ENCODE assay signal across 10 cellular contexts in the genomic region with DNA sequence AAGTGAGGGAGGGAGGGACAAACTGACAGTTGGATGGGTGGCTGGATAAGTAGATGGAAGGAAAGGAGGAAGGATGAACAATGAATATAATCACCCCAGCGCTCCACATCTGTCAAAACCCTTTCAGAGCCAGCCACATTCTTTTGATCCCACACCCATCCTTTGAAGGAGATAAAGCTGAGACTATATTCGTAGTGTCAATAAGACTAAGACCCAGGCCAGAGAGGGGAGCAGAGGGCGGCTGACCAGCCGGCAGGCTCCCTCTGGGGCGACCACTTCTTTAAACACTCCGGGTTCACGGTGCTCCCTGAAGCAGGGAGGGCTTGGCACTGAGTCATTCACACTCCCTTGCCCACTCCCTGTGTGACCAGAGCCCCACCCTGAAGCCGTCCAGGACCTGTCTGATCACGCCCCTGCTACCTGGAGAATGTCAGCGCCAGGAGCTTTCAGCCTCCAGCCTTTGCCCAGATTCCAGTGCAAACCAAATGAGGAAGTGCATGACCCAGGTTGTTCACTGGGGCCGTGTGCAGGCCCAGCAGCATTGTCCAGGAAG. TPM values are rescaled to one million over a fixed set of nuclear protein-coding genes. Genes with fewer than 3 reads are reported as not detected.
DNase-seq lines count a peak whose midpoint lies in the region; ATAC-seq, FAIRE-seq and TF ChIP-seq lines count a peak whose summit lies in the region.
"Had no signal": no experiment of that assay in that cellular context is flagged by ENCODE, and none has a peak within 500 bp of the region (broad histone marks: within the 10 kb centered on the region; RNA-seq: fewer than 3 reads in every experiment).

No MANE protein-coding gene starts in this region.

- H3K36me3 ChIP-seq in cardiac muscle cell (no peaks in the 10 kb centered on the region), K562 (ENCODE audit: control insufficient read depth, insufficient read depth, low read length) (no peaks in the 10 kb centered on the region), left lung (no peaks in the 10 kb centered on the region)
- H3K36me3 ChIP-seq: gastrocnemius medialis had no signal

- H3K9ac ChIP-seq in K562 (ENCODE audit: insufficient read depth in 1 of 2, low read depth in 2 of 2, low read length in 2 of 2), result peak overlapping the region in 1 of 2 experiments; percentile 53; a peak in 1 of 4 replicates

- TF ChIP-seq POLR2A in K562 (conservative IDR thresholded peaks at IDR 0.05), result no peak

- POLR2A ChIA-PET in K562 (lab: Yijun Ruan, JAX), result interaction anchor here (0.8 to 1.3 kb wide), 2 partner anchors 9 to 10 kb away, joined by 3 read pairs; no protein-coding TSS in a partner anchor

- no peak overlapping the region for H3K4me3 ChIP-seq in cardiac muscle cell
- no peak overlapping the region for H3K4me3 ChIP-seq in K562
- H3K4me3 ChIP-seq in left lung, result no peak overlapping the region
- H3K4me3 ChIP-seq: gastrocnemius medialis had no signal

- H3K27me3 ChIP-seq in cardiac muscle cell (no peaks in the 10 kb centered on the region), K562 (ENCODE audit: control insufficient read depth in 2 of 2, insufficient read depth in 2 of 2, low read length in 2 of 2) (peaks cover 0 to 20% of the 10 kb centered on the region in 2 experiments; a peak in 2 of 5 replicates), left lung (no peaks in the 10 kb centered on the region)
- H3K27me3 ChIP-seq: gastrocnemius medialis had no signal

- H3K27ac ChIP-seq in cardiac muscle cell (peak overlapping the region; percentile 73), K562 (ENCODE audit: extremely low read depth, low read depth, low read length) (no peak overlapping the region; the same call in 2 of the 3 replicates), left lung (no peak overlapping the region)
- H3K27ac ChIP-seq: gastrocnemius medialis had no signal

- ATAC-seq in left ventricle myocardium superior (no peak), K562 (peak; percentile 50), left lung (peak; percentile 72), HG02571 (IDR thresholded peaks at IDR 0.05; ENCODE audit: unreplicated experiment) (no peak)
- ATAC-seq: gastrocnemius medialis, WTC11 had no signal

- in situ Hi-C loops in K562 (cut with MboI), result no loop called here

- H3K9me3 ChIP-seq in cardiac muscle cell (ENCODE audit: low read depth), result no peaks in the 10 kb centered on the region
- no peaks in the 10 kb centered on the region for H3K9me3 ChIP-seq in K562 (replicated peaks; ENCODE audit: control insufficient read depth, insufficient read depth, low read depth, low read length)
- no peaks in the 10 kb centered on the region for H3K9me3 ChIP-seq in left lung
- H3K9me3 ChIP-seq: gastrocnemius medialis had no signal

- BruUV-seq in K562 (replicated peaks; lab: Mats Ljungman, UMichigan), result no TSS peak

- H3K4me1 ChIP-seq in cardiac muscle cell (ENCODE audit: low read depth), result peaks cover 70% of the 10 kb centered on the region
- H3K4me1 ChIP-seq in K562 (replicated peaks in 1 of 2; ENCODE audit: control insufficient read depth in 2 of 2, insufficient read depth in 2 of 2, low read length in 2 of 2), result peaks cover 21 to 25% of the 10 kb centered on the region in 2 experiments
- peaks cover 21 to 52% of the 10 kb centered on the region in 2 donors for H3K4me1 ChIP-seq in left lung

- DNase-seq in cardiac muscle cell (ENCODE audit: low read depth in 1 of 2, low spot score in 1 of 2) (no peak), left ventricle myocardium superior (no peak), K562 (ENCODE audit: extremely low read depth in 1 of 4, low spot score in 3 of 4) (peak in 2 of 4 experiments; percentile 39 to 43), left lung (peak in 1 of 2 donors; percentile 69), urothelium cell line (ENCODE audit: low spot score) (peak; percentile 61), frontal cortex (ENCODE audit: low spot score in 2 of 2) (no peak), dermis blood vessel endothelial cell (no peak)
- DNase-seq: gastrocnemius medialis had no signal

- TF ChIP-seq CTCF in cardiac muscle cell (IDR thresholded peaks at IDR 0.05; ENCODE audit: low read depth, low read length) (no peak), K562 (IDR thresholded peaks at IDR 0.05 in 2 of 3, conservative IDR thresholded peaks at IDR 0.05 in 1 of 3; ENCODE audit: insufficient read depth in 2 of 3, low read depth in 1 of 3, low read length in 3 of 3) (no peak), left lung (IDR thresholded peaks at IDR 0.05) (no peak)

- H3K79me2 ChIP-seq in K562 (ENCODE audit: control insufficient read depth, insufficient read depth, low read length), result no peaks in the 10 kb centered on the region

- TF ChIP-seq EP300 in K562 (IDR thresholded peaks at IDR 0.05; ENCODE audit: low read length), result peak; percentile 48; the same call in 1 of the 2 replicates

- no peak for TF ChIP-seq RAD21 in K562 (CRISPR knock-in tag; conservative IDR thresholded peaks at IDR 0.05 in 1 of 2, IDR thresholded peaks at IDR 0.05 in 1 of 2)

- no peaks in the 10 kb centered on the region for H3K9me1 ChIP-seq in K562 (ENCODE audit: control insufficient read depth, insufficient read depth, low read length)

- WGBS in K562 (ENCODE audit: insufficient coverage, low coverage, missing lambda C conversion rate), result 10% methylated on average over 11 of the region's 11 CpGs

- H2AFZ ChIP-seq in K562 (ENCODE audit: low read depth, low read length), result no peak overlapping the region

- intact Hi-C loops in left ventricle myocardium superior (cut with micrococcal nuclease) (no loop called here), K562 (cut with micrococcal nuclease) (no loop called here), left lung (cut with DNase I) (no loop called here)

- H3K4me2 ChIP-seq in K562 (ENCODE audit: insufficient read depth, low read length), result peak overlapping the region; percentile 20; the same call in 1 of the 2 replicates

- CTCF ChIA-PET in K562 (lab: Yijun Ruan, JAX; ENCODE audit: low intra/inter-chr PET ratio), result no interaction called here

- peaks cover 8% of the 10 kb centered on the region; the same call in 1 of the 2 replicates for H4K20me1 ChIP-seq in K562 (replicated peaks; ENCODE audit: control insufficient read depth, insufficient read depth, low read length)

- FAIRE-seq in K562 (lab: Jason Lieb, UNC) (peak; percentile 26), urothelium cell line (lab: Jason Lieb, UNC) (peak; percentile 79), frontal cortex (lab: Jason Lieb, UNC) (no peak)

TF ChIP-seq in K562, 482 proteins besides CTCF, POLR2A, EP300 and RAD21 (continues in another document):
- TF ChIP-seq, protein P1, sequence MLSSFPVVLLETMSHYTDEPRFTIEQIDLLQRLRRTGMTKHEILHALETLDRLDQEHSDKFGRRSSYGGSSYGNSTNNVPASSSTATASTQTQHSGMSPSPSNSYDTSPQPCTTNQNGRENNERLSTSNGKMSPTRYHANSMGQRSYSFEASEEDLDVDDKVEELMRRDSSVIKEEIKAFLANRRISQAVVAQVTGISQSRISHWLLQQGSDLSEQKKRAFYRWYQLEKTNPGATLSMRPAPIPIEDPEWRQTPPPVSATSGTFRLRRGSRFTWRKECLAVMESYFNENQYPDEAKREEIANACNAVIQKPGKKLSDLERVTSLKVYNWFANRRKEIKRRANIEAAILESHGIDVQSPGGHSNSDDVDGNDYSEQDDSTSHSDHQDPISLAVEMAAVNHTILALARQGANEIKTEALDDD (IDR thresholded peaks at IDR 0.05), result 0 out of 2 replicates have a peak, but pooled peaks have one; percentile 21
- TF ChIP-seq ELF1 (tag; IDR thresholded peaks at IDR 0.05) (0 out of 2 replicates have a peak, but pooled peaks have one; percentile 36), ARID1B (IDR thresholded peaks at IDR 0.05) (peak; percentile 48; the same call in 1 of the 2 replicates), SPI1 (IDR thresholded peaks at IDR 0.05; ENCODE audit: borderline replicate concordance, low read depth, low read length) (peak; percentile 99), FOXA1 (IDR thresholded peaks at IDR 0.05; ENCODE audit: borderline replicate concordance) (no peak), LEF1 (IDR thresholded peaks at IDR 0.05) (no peak), JUND (IDR thresholded peaks at IDR 0.05; ENCODE audit: borderline replicate concordance, low read depth, low read length) (0 out of 2 replicates have a peak, but pooled peaks have one; percentile 24), JUND (tag; IDR thresholded peaks at IDR 0.05; ENCODE audit: borderline replicate concordance, low read depth, low read length) (no peak)

RNA-seq across cellular contexts. Expression of a gene that starts 34.3 kb away (rescaled TPM):
- total RNA-seq in cardiac muscle cell (112 and 172 TPM in 2 replicates), left ventricle myocardium superior (12.8 TPM), K562 (2014; rRNA removed) (5.0 and 6.5 TPM in 2 replicates), K562 (2014; rRNA removed; fragmentation: Illumina TruSeq; extraction: Trizol) (1.7 and 2.1 TPM in 2 replicates), K562 (2015; rRNA removed; fragmentation: Illumina TruSeq; extraction: Trizol) (2.0 and 2.5 TPM in 2 replicates), K562 (2021) (7.6 and 8.4 TPM in 2 replicates), left lung (10 to 100 TPM; 14.4 to 20.3 TPM), frontal cortex (2.9 TPM), dermis blood vessel endothelial cell (12.1 and 15.1 TPM in 2 replicates)
- polyA plus RNA-seq in cardiac muscle cell (73.3 and 98.3 TPM in 2 replicates), K562 (2011; rRNA removed) (1.1 and 1.9 TPM in 2 replicates), K562 (2014; fragmentation: Illumina TruSeq; extraction: Trizol) (5.4 and 7.2 TPM in 2 replicates), K562 (2014; fragmentation: Nextera tagmentation; extraction: Ambion mirVana) (under 1 TPM; 0.10 to 0.11 TPM), K562 (2014; rRNA removed) (5.7 TPM in 2 replicates)
- total RNA-seq in K562 (2011; cell fraction: chromatin; rRNA removed; ENCODE audit: low replicate concordance), result 1.5 and 4.5 TPM in 2 replicates
- total RNA-seq in K562 (2011; cell fraction: nucleolus; rRNA removed), result 3.7 and 5.2 TPM in 2 replicates
- 3.3 and 3.7 TPM in 2 replicates for total RNA-seq in K562 (2011; cell fraction: nucleoplasm; rRNA removed)
- 1.7 and 2.5 TPM in 2 replicates for polyA plus RNA-seq in K562 (2011; cell fraction: cytosol; rRNA removed)
- 4.6 and 5.8 TPM in 2 replicates for polyA plus RNA-seq in K562 (2011; cell fraction: nucleus; rRNA removed)
- polyA plus RNA-seq in K562 (2012), result 7.0 and 71.7 TPM in 2 replicates
- 0.57 and 0.95 TPM in 2 replicates for polyA minus RNA-seq in K562 (2011; rRNA and poly(A)+ RNA removed)
- polyA minus RNA-seq in K562 (2011; cell fraction: cytosol; rRNA and poly(A)+ RNA removed), result 1.2 and 1.5 TPM in 2 replicates
- 1.1 and 1.3 TPM in 2 replicates for polyA minus RNA-seq in K562 (2011; cell fraction: nucleus; rRNA and poly(A)+ RNA removed)

Comparison
In these comparisons a context has a peak if more than half of its experiments do, and no peak if none do; other contexts are left out.
1. ATAC-seq: peak in K562 (single experiment) and left lung (single experiment); none in left ventricle myocardium superior (single experiment) and HG02571 (single experiment).